In genomic region chr3:149658444-149659172, GRCh38 we compare ENCODE assay signal across 8 cellular contexts. TPM values are rescaled to one million over a fixed set of nuclear protein-coding genes. Genes with fewer than 3 reads are reported as not detected.
DNase-seq lines count a peak whose midpoint lies in the region; FAIRE-seq and TF ChIP-seq lines count a peak whose summit lies in the region.

No MANE protein-coding gene starts in this region.

- peak overlapping the region; percentile 81 for H2BK120ac ChIP-seq in mesenchymal stem cell (ENCODE audit: low read depth, low read length)

- H3K27me3 ChIP-seq in endothelial cell of umbilical vein (ENCODE audit: control insufficient read depth in 2 of 2, insufficient read depth in 2 of 2, low read length in 2 of 2): no peaks in the 10 kb centered on the region
- no peaks in the 10 kb centered on the region for H3K27me3 ChIP-seq in mesenchymal stem cell (ENCODE audit: control insufficient read depth in 1 of 2, insufficient read depth in 1 of 2, low read length in 2 of 2)
- H3K27me3 ChIP-seq in subcutaneous abdominal adipose tissue (ENCODE audit: control insufficient read depth in 5 of 5, insufficient read depth in 4 of 5, low read length in 5 of 5): no peaks in the 10 kb centered on the region

- TF ChIP-seq POLR2A in endothelial cell of umbilical vein (IDR thresholded peaks at IDR 0.05; ENCODE audit: low read depth, low read length): no peak

- BruUV-seq in endothelial cell of umbilical vein (replicated peaks; lab: Mats Ljungman, UMichigan): TSS peak; percentile 39

- peak overlapping the region; percentile 100 for H2BK5ac ChIP-seq in mesenchymal stem cell (ENCODE audit: low read depth, low read length, poor library complexity, severe bottlenecking)

- peaks cover 34% of the 10 kb centered on the region for H3K4me1 ChIP-seq in endothelial cell of umbilical vein (ENCODE audit: control insufficient read depth, extremely low read depth, insufficient read depth, low read length)
- peaks cover 7% of the 10 kb centered on the region for H3K4me1 ChIP-seq in mesenchymal stem cell (ENCODE audit: control insufficient read depth, insufficient read depth, low read depth, low read length)
- peaks cover 1 to 43% (median 36%) of the 10 kb centered on the region in 5 donors for H3K4me1 ChIP-seq in subcutaneous abdominal adipose tissue (ENCODE audit: control insufficient read depth in 5 of 5, insufficient read depth in 5 of 5, low read length in 5 of 5)

- CTCF ChIA-PET in HEK293T (lab: Yijun Ruan, JAX): interaction anchor here (2.2 kb wide), 1 partner anchor 90 kb away, joined by 5 read pairs; no protein-coding TSS in a partner anchor
- CTCF ChIA-PET in endothelial cell of umbilical vein (lab: Charles Lee): interaction anchor here (0.9 to 10.0 kb wide), 28 partner anchors 10 to 165 kb away, joined by 3 to 92 read pairs (median 5); partner anchors contain the start of gene COMMD2

- H3K36me3 ChIP-seq in endothelial cell of umbilical vein (ENCODE audit: control insufficient read depth in 2 of 2, extremely low read depth in 1 of 2, insufficient read depth in 2 of 2, low read length in 2 of 2): peaks cover under 1 to 3% of the 10 kb centered on the region in 2 experiments
- H3K36me3 ChIP-seq in mesenchymal stem cell (ENCODE audit: control insufficient read depth in 1 of 2, insufficient read depth in 2 of 2, low read depth in 1 of 2, low read length in 2 of 2): peaks cover 0 to 17% of the 10 kb centered on the region in 2 experiments
- peaks cover 0 to under 1% (median 0%) of the 10 kb centered on the region in 5 donors for H3K36me3 ChIP-seq in subcutaneous abdominal adipose tissue (ENCODE audit: control insufficient read depth in 5 of 5, insufficient read depth in 5 of 5, low read length in 5 of 5)

- H2BK12ac ChIP-seq in mesenchymal stem cell (ENCODE audit: low read length in 2 of 2): peak overlapping the region; percentile 85 to 94

- H3K9ac ChIP-seq in endothelial cell of umbilical vein (replicated peaks; ENCODE audit: extremely low read depth, insufficient read depth, low read length) (peak overlapping the region; percentile 97), mesenchymal stem cell (ENCODE audit: low read length) (peak overlapping the region; percentile 92), subcutaneous abdominal adipose tissue (ENCODE audit: low read length in 5 of 5) (peak overlapping the region in 4 of 5 donors; percentile 74 to 84 (median 81))

- H3K27ac Mint-ChIP-seq in activated CD4-positive, alpha-beta T cell treated with anti-CD3 and anti-CD28 coated beads, Interleukin-2, amount 10 ng/mL, durations not matched to agents 24 days and 14 days: peak overlapping the region; percentile 9

- H3K79me1 ChIP-seq in mesenchymal stem cell (replicated peaks; ENCODE audit: low read length, poor library complexity, severe bottlenecking): no peaks in the 10 kb centered on the region

- peaks cover 4% of the 10 kb centered on the region for H4K20me1 ChIP-seq in endothelial cell of umbilical vein (replicated peaks; ENCODE audit: control insufficient read depth, extremely low read depth, insufficient read depth, low read length)

- peak overlapping the region; percentile 97 for H4K91ac ChIP-seq in mesenchymal stem cell (ENCODE audit: low read length)

- POLR2A ChIA-PET in HEK293T (lab: Yijun Ruan, JAX): interaction anchor here (0.6 to 2.9 kb wide), 20 partner anchors 11 to 155 kb away, joined by 3 to 10 read pairs (median 4); no protein-coding TSS in a partner anchor
- POLR2A ChIA-PET in endothelial cell of umbilical vein (lab: Charles Lee): interaction anchor here (0.9 to 2.0 kb wide), 21 partner anchors 10 to 150 kb away, joined by 3 to 16 read pairs (median 5); partner anchors contain the start of gene COMMD2

- peak overlapping the region; percentile 98 for H4K8ac ChIP-seq in mesenchymal stem cell (ENCODE audit: low read length)

- H2BK15ac ChIP-seq in mesenchymal stem cell (ENCODE audit: low read depth, poor library complexity, severe bottlenecking): peak overlapping the region; percentile 8

- peak overlapping the region in 1 of 2 experiments; percentile 92 for H3K23ac ChIP-seq in mesenchymal stem cell (ENCODE audit: low read length in 2 of 2)

- peak overlapping the region; percentile 87 to 99 (median 98) for H3K4me3 ChIP-seq in endothelial cell of umbilical vein (replicated peaks in 1 of 3; ENCODE audit: insufficient read depth in 1 of 3, low read depth in 1 of 3, low read length in 3 of 3)
- H3K4me3 ChIP-seq in mesenchymal stem cell (ENCODE audit: insufficient read depth in 1 of 2, low read depth in 1 of 2, low read length in 2 of 2): peak overlapping the region; percentile 56 to 91
- H3K4me3 ChIP-seq in subcutaneous abdominal adipose tissue (ENCODE audit: low read depth in 1 of 5, low read length in 5 of 5): peak overlapping the region; percentile 89 to 96 (median 91)

- peak overlapping the region; percentile 79 to 99 for H3K4ac ChIP-seq in mesenchymal stem cell (ENCODE audit: low read depth in 1 of 2, low read length in 2 of 2)

- H3K14ac ChIP-seq in mesenchymal stem cell (ENCODE audit: low read length in 2 of 2): peak overlapping the region in 1 of 2 experiments; percentile 99

- no peaks in the 10 kb centered on the region for H3K9me3 ChIP-seq in endothelial cell of umbilical vein (replicated peaks; ENCODE audit: control insufficient read depth, insufficient read depth, low read length)
- no peaks in the 10 kb centered on the region for H3K9me3 ChIP-seq in mesenchymal stem cell (ENCODE audit: control insufficient read depth, low read length)
- no peaks in the 10 kb centered on the region for H3K9me3 ChIP-seq in subcutaneous abdominal adipose tissue (ENCODE audit: control insufficient read depth in 5 of 5, low read length in 5 of 5)

- peaks cover 42% of the 10 kb centered on the region for H3K79me2 ChIP-seq in endothelial cell of umbilical vein (ENCODE audit: control insufficient read depth, insufficient read depth, low read length)

- H3K9me1 ChIP-seq in endothelial cell of umbilical vein (replicated peaks; ENCODE audit: control insufficient read depth, extremely low read depth, insufficient read depth, low read length): no peaks in the 10 kb centered on the region

- peak overlapping the region; percentile 89 for H3K4me3 Mint-ChIP-seq in activated CD4-positive, alpha-beta T cell treated with anti-CD3 and anti-CD28 coated beads, Interleukin-2, amount 10 ng/mL, durations not matched to agents 24 days and 14 days

- peak overlapping the region; percentile 93 to 99 for H3K18ac ChIP-seq in mesenchymal stem cell (ENCODE audit: low read depth in 1 of 2, low read length in 2 of 2)

- H2AK5ac ChIP-seq in mesenchymal stem cell (ENCODE audit: low read length, severe bottlenecking): peak overlapping the region; percentile 96

- peak; percentile 70 for DNase-seq in activated effector memory CD4-positive, alpha-beta T cell treated with anti-CD3 and anti-CD28 coated beads, Interleukin-2, amount 50 U/mL, for 16 hours
- no peak for DNase-seq in activated effector memory CD4-positive, alpha-beta T cell treated with Interleukin-2 at 50 U/mL for 16 hours
- DNase-seq in HEK293T (ENCODE audit: extremely low spot score) (peak; percentile 70), NCI-H1092 (lab: John Stamatoyannopoulos, UW) (peak; percentile 71), endothelial cell of umbilical vein (ENCODE audit: low read depth, low spot score) (peak; percentile 84), mesenchymal stem cell (peak; percentile 93)
- peak; percentile 78 for DNase-seq in activated CD4-positive, alpha-beta T cell treated with anti-CD3 and anti-CD28 coated beads, Interleukin-2, amount 10 ng/mL, durations not matched to agents 24 days and 14 days

- dilution Hi-C loops in endothelial cell of umbilical vein (cut with MboI; ENCODE audit: extremely low pct_ligation_motif_present, low sequenced_read_pairs): no loop called here

- H2AFZ ChIP-seq in endothelial cell of umbilical vein (ENCODE audit: low read depth, low read length): peak overlapping the region; percentile 7
- peak overlapping the region; percentile 70 for H2AFZ ChIP-seq in mesenchymal stem cell (ENCODE audit: low read depth, low read length)

- peaks cover 2% of the 10 kb centered on the region for H3K36me3 Mint-ChIP-seq in activated CD4-positive, alpha-beta T cell treated with anti-CD3 and anti-CD28 coated beads, Interleukin-2, amount 10 ng/mL, durations not matched to agents 24 days and 14 days (ENCODE audit: low read depth)

- peak overlapping the region; percentile 75 for H3K4me2 ChIP-seq in endothelial cell of umbilical vein (ENCODE audit: insufficient read depth, low read length)
- peak overlapping the region; percentile 74 for H3K4me2 ChIP-seq in mesenchymal stem cell (ENCODE audit: low read length, poor library complexity, severe bottlenecking)

- WGBS in mesenchymal stem cell: under 1% methylated on average over 22 of the region's 33 CpGs

- TF ChIP-seq CTCF in endothelial cell of umbilical vein (IDR thresholded peaks at IDR 0.05; ENCODE audit: extremely low read depth in 1 of 2, insufficient read depth in 1 of 2, low read depth in 1 of 2, low read length in 2 of 2): no peak

- H3K9me3 Mint-ChIP-seq in activated CD4-positive, alpha-beta T cell treated with anti-CD3 and anti-CD28 coated beads, Interleukin-2, amount 10 ng/mL, durations not matched to agents 24 days and 14 days: no peaks in the 10 kb centered on the region

- H3K27ac ChIP-seq in endothelial cell of umbilical vein (ENCODE audit: insufficient read depth, low read depth, low read length) (peak overlapping the region; percentile 85), mesenchymal stem cell (ENCODE audit: low read length, poor library complexity, severe bottlenecking) (peak overlapping the region; percentile 100), subcutaneous abdominal adipose tissue (ENCODE audit: low read depth, low read length) (peak overlapping the region; percentile 99)

- H3K4me1 Mint-ChIP-seq in activated CD4-positive, alpha-beta T cell treated with anti-CD3 and anti-CD28 coated beads, Interleukin-2, amount 10 ng/mL, durations not matched to agents 24 days and 14 days: peaks cover 13% of the 10 kb centered on the region

- H3K27me3 Mint-ChIP-seq in activated CD4-positive, alpha-beta T cell treated with anti-CD3 and anti-CD28 coated beads, Interleukin-2, amount 10 ng/mL, durations not matched to agents 24 days and 14 days: peaks cover 59% of the 10 kb centered on the region

- intact Hi-C loops in activated CD4-positive, alpha-beta T cell treated with anti-CD3 and anti-CD28 coated beads, Interleukin-2, amount 10 ng/mL, durations not matched to agents 24 days and 14 days (cut with micrococcal nuclease): loop anchor here (1.0 to 5.0 kb wide), 3 partner anchors 38 to 94 kb away; partner anchors contain the start of gene COMMD2
- intact Hi-C loops in endothelial cell of umbilical vein (cut with micrococcal nuclease): loop anchor here (1.0 to 5.0 kb wide), 10 partner anchors 43 to 286 kb away; partner anchors contain the start of genes COMMD2 and RNF13

- FAIRE-seq in endothelial cell of umbilical vein (lab: Jason Lieb, UNC): peak; percentile 66

RNA-seq across cellular contexts. Expression of gene WWTR1, which starts 0.8 kb away (rescaled TPM):
- total RNA-seq in activated CD4-positive, alpha-beta T cell treated with anti-CD3 and anti-CD28 coated beads, Interleukin-2, amount 10 ng/mL, durations not matched to agents 24 days and 14 days: 0.31 and 0.75 TPM in 2 replicates
- 210 and 262 TPM in 2 replicates for total RNA-seq in endothelial cell of umbilical vein
- 341 and 347 TPM in 2 replicates for polyA plus RNA-seq in endothelial cell of umbilical vein
- polyA plus RNA-seq in endothelial cell of umbilical vein (2011; cell fraction: cytosol; rRNA removed): 377 and 383 TPM in 2 replicates
- polyA plus RNA-seq in endothelial cell of umbilical vein (2011; cell fraction: nucleus; rRNA removed): 267 and 297 TPM in 2 replicates
- polyA plus RNA-seq in endothelial cell of umbilical vein (2012): 283 and 286 TPM in 2 replicates
- polyA minus RNA-seq in endothelial cell of umbilical vein: 706 and 787 TPM in 2 replicates
- polyA minus RNA-seq in endothelial cell of umbilical vein (2011; cell fraction: cytosol; rRNA and poly(A)+ RNA removed): 40.0 TPM
- 445 and 582 TPM in 2 replicates for polyA minus RNA-seq in endothelial cell of umbilical vein (2011; cell fraction: nucleus; rRNA and poly(A)+ RNA removed)
- 56.1 TPM for polyA plus RNA-seq in mesenchymal stem cell (2013, experiment 1 of 2)
- polyA plus RNA-seq in mesenchymal stem cell (2013, experiment 2 of 2): 57.5 TPM

Comparison
In these comparisons a context has a peak if more than half of its experiments do, and no peak if none do; other contexts are left out.
1. RNA of gene WWTR1, which starts 0.8 kb away (total RNA-seq): 210 to 262 TPM in endothelial cell of umbilical vein; 0.31 to 0.75 TPM in activated CD4-positive, alpha-beta T cell treated with anti-CD3 and anti-CD28 coated beads, Interleukin-2, amount 10 ng/mL, durations not matched to agents 24 days and 14 days; every median in the first group is over 100 times any median in the second.
2. Peak in every context shown above with its lines, with median percentiles within 50 percentile points of each other: H3K27ac ChIP-seq, H3K4me3 ChIP-seq and H3K9ac ChIP-seq.